ENCODE assay signal across 36 cellular contexts in the genomic region with DNA sequence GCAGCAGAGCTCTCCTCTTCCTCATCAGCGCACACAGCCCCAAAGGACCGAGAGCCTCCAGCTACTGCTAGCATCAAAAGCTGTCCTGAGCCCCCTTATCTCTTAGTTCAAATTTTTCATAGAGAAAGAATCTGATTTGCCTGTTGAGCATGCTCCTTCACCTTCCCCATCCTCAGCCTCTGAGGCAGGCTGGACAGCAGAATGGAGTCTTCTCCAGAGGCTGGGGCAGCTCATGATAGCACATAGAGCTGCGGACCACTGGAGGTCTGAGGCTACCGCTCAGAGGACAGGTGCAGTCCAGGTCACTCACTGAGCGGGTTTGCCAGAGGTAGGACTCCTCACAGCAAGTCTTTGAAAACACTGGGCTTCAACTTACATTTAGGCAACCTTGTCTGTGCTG.
"Had no signal": no experiment of that assay in that cellular context is flagged by ENCODE, and none has a peak within 500 bp of the region (broad histone marks: within the 10 kb centered on the region; RNA-seq: fewer than 3 reads in every experiment).

No MANE protein-coding gene starts in this region.

- H3K4me3 Mint-ChIP-seq: activated B cell treated with CpG ODN at 0.5 μM for 24 hours; activated CD4-positive, alpha-beta memory T cell treated with anti-CD3 and anti-CD28 coated beads for 36 hours; activated CD4-positive, alpha-beta T cell treated with anti-CD3 and anti-CD28 coated beads, Interleukin-2, amount 10 ng/mL, durations not matched to agents 24 days and 14 days; activated CD8-positive, alpha-beta T cell treated with anti-CD3 and anti-CD28 coated beads for 36 hours; activated naive CD4-positive, alpha-beta T cell treated with anti-CD3 and anti-CD28 coated beads for 36 hours; activated naive CD8-positive, alpha-beta T cell treated with anti-CD3 and anti-CD28 coated beads for 36 hours; activated T-cell treated with anti-CD3 and anti-CD28 coated beads, Interleukin-2, amount 50 U/mL, for 4 hours; activated T-cell treated with anti-CD3 and anti-CD28 coated beads, Interleukin-2, amount 50 U/mL, for 72 hours; activated T-helper 1 cell treated with anti-CD3 and anti-CD28 coated beads, Interleukin-12 subunit alpha, Interleukin-12 subunit beta, Interleukin-2, Interleukin-4 antibody, amounts not matched to agents 30 ng/mL and 10 ng/mL and 1 ng/mL, durations not matched to agents 14 hours and 24 hours and 36 hours; activated T-helper 17 cell treated with anti-CD3 and anti-CD28 coated beads, Interleukin-2, amount 50 U/mL, for 72 hours; T-helper 1 cell treated with Interleukin-12 subunit alpha and Interleukin-12 subunit beta and Interleukin-4 antibody, amounts not matched to agents 30 μg/mL and 1 μg/mL, for 36 hours; T-helper 2 cell treated with Interferon-gamma antibody and Interleukin-4, amounts not matched to agents 5 μg/mL and 100 μg/mL, for 36 hours had no signal

- DNase-seq: activated B cell treated with CpG ODN at 0.5 μM for 24 hours; activated CD4-positive, alpha-beta memory T cell treated with anti-CD3 and anti-CD28 coated beads for 36 hours; activated CD4-positive, alpha-beta T cell treated with anti-CD3 and anti-CD28 coated beads for 4 hours; activated CD4-positive, alpha-beta T cell treated with anti-CD3 and anti-CD28 coated beads, Interleukin-2, amount 10 ng/mL, durations not matched to agents 24 days and 14 days; activated CD4-positive, alpha-beta T cell treated with anti-CD3 and anti-CD28 coated beads, Interleukin-2, amount 50 U/mL, for 1 hour; activated CD4-positive, alpha-beta T cell treated with anti-CD3 and anti-CD28 coated beads, Interleukin-2, amount 50 U/mL, for 4 hours; activated CD4-positive, CD25-positive, alpha-beta regulatory T cell treated with anti-CD3 and anti-CD28 coated beads, Interleukin-2, amount 50 U/mL, for 72 hours; activated CD8-positive, alpha-beta memory T cell treated with anti-CD3 and anti-CD28 coated beads, Interleukin-2, amount 50 U/mL, for 4 hours; activated CD8-positive, alpha-beta T cell treated with anti-CD3 and anti-CD28 coated beads for 36 hours; activated effector memory CD4-positive, alpha-beta T cell treated with anti-CD3 and anti-CD28 coated beads, Interleukin-2, amount 50 U/mL, for 16 hours; activated gamma-delta T cell treated with Interleukin-2 at 50 U/mL for 16 hours; activated naive CD4-positive, alpha-beta T cell; activated naive CD4-positive, alpha-beta T cell treated with anti-CD3 and anti-CD28 coated beads for 36 hours; activated naive CD4-positive, alpha-beta T cell treated with anti-CD3 and anti-CD28 coated beads, Interleukin-2, amount 50 U/mL, for 16 hours; activated naive CD8-positive, alpha-beta T cell treated with anti-CD3 and anti-CD28 coated beads for 36 hours; activated T-cell treated with anti-CD3 and anti-CD28 coated beads for 4 hours; activated T-cell treated with anti-CD3 and anti-CD28 coated beads, Interleukin-2, amount 50 U/mL, for 1 hour; activated T-cell treated with anti-CD3 and anti-CD28 coated beads, Interleukin-2, amount 50 U/mL, for 4 hours; activated T-cell treated with anti-CD3 and anti-CD28 coated beads, Interleukin-2, amount 50 U/mL, for 72 hours; adrenal gland; amniotic stem cell; aorta; body of pancreas; brain microvascular endothelial cell; central memory CD4-positive, alpha-beta T cell; SW 1271; T-helper 1 cell; T-helper 2 cell; T-helper 9 cell had no signal

- H3K27ac ChIP-seq: adrenal gland, body of pancreas, brain microvascular endothelial cell, breast epithelium, VCaP had no signal

- H3K36me3 ChIP-seq: adrenal gland, brain microvascular endothelial cell, breast epithelium had no signal

- H3K27ac Mint-ChIP-seq: activated B cell treated with CpG ODN at 0.5 μM for 24 hours; activated CD4-positive, alpha-beta memory T cell treated with anti-CD3 and anti-CD28 coated beads for 36 hours; activated CD4-positive, alpha-beta T cell treated with anti-CD3 and anti-CD28 coated beads, Interleukin-2, amount 10 ng/mL, durations not matched to agents 24 days and 14 days; activated CD8-positive, alpha-beta T cell treated with anti-CD3 and anti-CD28 coated beads for 36 hours; activated naive CD4-positive, alpha-beta T cell treated with anti-CD3 and anti-CD28 coated beads for 36 hours; activated naive CD4-positive, alpha-beta T cell treated with anti-CD3 and anti-CD28 coated beads, Interleukin-2, amount 50 U/mL, for 72 hours; activated naive CD8-positive, alpha-beta T cell treated with anti-CD3 and anti-CD28 coated beads for 36 hours; activated T-cell treated with anti-CD3 and anti-CD28 coated beads, Interleukin-2, amount 50 U/mL, for 72 hours; activated T-helper 1 cell treated with anti-CD3 and anti-CD28 coated beads, Interleukin-12 subunit alpha, Interleukin-12 subunit beta, Interleukin-2, Interleukin-4 antibody, amounts not matched to agents 30 ng/mL and 10 ng/mL and 1 ng/mL, durations not matched to agents 14 hours and 24 hours and 36 hours; activated T-helper 17 cell treated with anti-CD3 and anti-CD28 coated beads, Interleukin-2, amount 50 U/mL, for 72 hours; T-helper 1 cell treated with Interleukin-12 subunit alpha and Interleukin-12 subunit beta and Interleukin-4 antibody, amounts not matched to agents 30 μg/mL and 1 μg/mL, for 36 hours; T-helper 2 cell treated with Interferon-gamma antibody and Interleukin-4, amounts not matched to agents 5 μg/mL and 100 μg/mL, for 36 hours had no signal

- H3K4me3 ChIP-seq: adrenal gland, body of pancreas, breast epithelium had no signal

- H3K4me1 Mint-ChIP-seq: activated B cell treated with CpG ODN at 0.5 μM for 24 hours; activated CD4-positive, alpha-beta T cell treated with anti-CD3 and anti-CD28 coated beads, Interleukin-2, amount 10 ng/mL, durations not matched to agents 24 days and 14 days; activated naive CD8-positive, alpha-beta T cell treated with anti-CD3 and anti-CD28 coated beads for 36 hours; activated T-helper 17 cell treated with anti-CD3 and anti-CD28 coated beads, Interleukin-2, amount 50 U/mL, for 72 hours had no signal

- H3K9me3 Mint-ChIP-seq: activated B cell treated with CpG ODN at 0.5 μM for 24 hours; activated CD4-positive, alpha-beta memory T cell treated with anti-CD3 and anti-CD28 coated beads for 36 hours; activated CD4-positive, alpha-beta T cell treated with anti-CD3 and anti-CD28 coated beads, Interleukin-2, amount 10 ng/mL, durations not matched to agents 24 days and 14 days; activated CD8-positive, alpha-beta T cell treated with anti-CD3 and anti-CD28 coated beads for 36 hours; activated naive CD4-positive, alpha-beta T cell treated with anti-CD3 and anti-CD28 coated beads for 36 hours; activated naive CD4-positive, alpha-beta T cell treated with anti-CD3 and anti-CD28 coated beads, Interleukin-2, amount 50 U/mL, for 72 hours; activated naive CD8-positive, alpha-beta T cell treated with anti-CD3 and anti-CD28 coated beads for 36 hours; activated T-cell treated with anti-CD3 and anti-CD28 coated beads, Interleukin-2, amount 50 U/mL, for 4 hours; activated T-cell treated with anti-CD3 and anti-CD28 coated beads, Interleukin-2, amount 50 U/mL, for 72 hours; activated T-helper 1 cell treated with anti-CD3 and anti-CD28 coated beads, Interleukin-12 subunit alpha, Interleukin-12 subunit beta, Interleukin-2, Interleukin-4 antibody, amounts not matched to agents 30 ng/mL and 10 ng/mL and 1 ng/mL, durations not matched to agents 14 hours and 24 hours and 36 hours; activated T-helper 17 cell treated with anti-CD3 and anti-CD28 coated beads, Interleukin-2, amount 50 U/mL, for 72 hours; T-helper 1 cell treated with Interleukin-12 subunit alpha and Interleukin-12 subunit beta and Interleukin-4 antibody, amounts not matched to agents 30 μg/mL and 1 μg/mL, for 36 hours; T-helper 2 cell treated with Interferon-gamma antibody and Interleukin-4, amounts not matched to agents 5 μg/mL and 100 μg/mL, for 36 hours had no signal

- ATAC-seq: activated CD8-positive, alpha-beta T cell treated with anti-CD3 and anti-CD28 coated beads for 36 hours; activated naive CD4-positive, alpha-beta T cell treated with anti-CD3 and anti-CD28 coated beads, Interleukin-2, amount 50 U/mL, for 72 hours; activated T-cell treated with anti-CD3 and anti-CD28 coated beads, Interleukin-2, amount 50 U/mL, for 4 hours; activated T-cell treated with anti-CD3 and anti-CD28 coated beads, Interleukin-2, amount 50 U/mL, for 72 hours; activated T-helper 17 cell treated with anti-CD3 and anti-CD28 coated beads, Interleukin-2, amount 50 U/mL, for 72 hours; body of pancreas had no signal

- H3K27me3 Mint-ChIP-seq: activated naive CD8-positive, alpha-beta T cell treated with anti-CD3 and anti-CD28 coated beads for 36 hours had no signal

- H3K4me1 ChIP-seq: adrenal gland, body of pancreas, breast epithelium had no signal

- H3K36me3 Mint-ChIP-seq: activated CD4-positive, alpha-beta memory T cell treated with anti-CD3 and anti-CD28 coated beads for 36 hours; activated naive CD4-positive, alpha-beta T cell treated with anti-CD3 and anti-CD28 coated beads, Interleukin-2, amount 50 U/mL, for 72 hours; activated naive CD8-positive, alpha-beta T cell treated with anti-CD3 and anti-CD28 coated beads for 36 hours had no signal

- H3K9me3 ChIP-seq: adrenal gland, body of pancreas, breast epithelium had no signal

- H3K27me3 ChIP-seq: adrenal gland, body of pancreas, brain microvascular endothelial cell, breast epithelium had no signal
